Comparison of ENCODE assay signal across 22 cellular contexts in the genomic region with DNA sequence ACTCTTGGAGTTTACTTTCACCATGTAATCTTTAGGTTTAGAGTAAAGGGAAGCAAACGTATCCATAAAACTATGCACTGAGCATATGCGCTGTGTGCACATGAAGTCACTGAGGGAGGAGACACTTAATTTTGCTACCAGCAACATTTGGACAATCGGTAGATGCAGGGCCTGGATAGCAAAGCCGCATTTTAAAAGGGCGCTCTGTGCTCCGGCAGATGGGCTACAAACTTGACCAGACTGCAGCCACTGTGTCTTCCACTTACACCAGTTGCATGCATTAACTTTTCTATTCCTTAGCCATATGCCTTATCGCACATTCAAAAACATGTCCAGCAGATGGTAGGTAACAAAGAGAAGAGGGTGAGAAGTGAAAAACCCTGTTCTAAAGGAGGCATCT.
"Had no signal": no experiment of that assay in that cellular context is flagged by ENCODE, and none has a peak within 500 bp of the region (broad histone marks: within the 10 kb centered on the region; RNA-seq: fewer than 3 reads in every experiment).

No MANE protein-coding gene starts in this region.

- H3K4me3 ChIP-seq: coronary artery, lung, smooth muscle cell, stomach, testis, tibial artery had no signal

- H3K4me1 ChIP-seq: testis had no signal

- H3K4me2 ChIP-seq: smooth muscle cell had no signal

- H3K4me3 Mint-ChIP-seq: effector memory CD8-positive, alpha-beta T cell; memory B cell; natural killer cell; neural crest cell; stimulated activated effector memory CD8-positive, alpha-beta T cell treated with anti-CD3 and anti-CD28 coated beads, Interleukin-12 subunit alpha, Interleukin-12 subunit beta, amount 100 ng/mL, for 72 hours; type B pancreatic cell had no signal

- H3K36me3 ChIP-seq: stomach, tibial artery had no signal

- H3K9me3 Mint-ChIP-seq: effector memory CD8-positive, alpha-beta T cell; memory B cell; natural killer cell; neural crest cell; stimulated activated effector memory CD8-positive, alpha-beta T cell treated with anti-CD3 and anti-CD28 coated beads, Interleukin-12 subunit alpha, Interleukin-12 subunit beta, amount 100 ng/mL, for 72 hours had no signal

- H3K27me3 Mint-ChIP-seq: type B pancreatic cell had no signal

- H3K27me3 ChIP-seq: stomach, testis, tibial artery had no signal

- H3K27ac Mint-ChIP-seq: effector memory CD8-positive, alpha-beta T cell; memory B cell; natural killer cell; stimulated activated effector memory CD8-positive, alpha-beta T cell treated with anti-CD3 and anti-CD28 coated beads, Interleukin-12 subunit alpha, Interleukin-12 subunit beta, amount 100 ng/mL, for 72 hours; type B pancreatic cell had no signal

- FAIRE-seq: frontal cortex, keratinocyte had no signal

- ATAC-seq: effector memory CD8-positive, alpha-beta T cell; natural killer cell; sciatic nerve; stimulated activated effector memory CD8-positive, alpha-beta T cell treated with anti-CD3 and anti-CD28 coated beads, Interleukin-12 subunit alpha, Interleukin-12 subunit beta, amount 100 ng/mL, for 72 hours had no signal

- H3K27ac ChIP-seq: coronary artery, testis, tibial artery had no signal

- H3K36me3 Mint-ChIP-seq: memory B cell; natural killer cell; stimulated activated effector memory CD8-positive, alpha-beta T cell treated with anti-CD3 and anti-CD28 coated beads, Interleukin-12 subunit alpha, Interleukin-12 subunit beta, amount 100 ng/mL, for 72 hours had no signal

- DNase-seq: effector memory CD8-positive, alpha-beta T cell; head of caudate nucleus; natural killer cell; posterior cingulate gyrus; retina; stimulated activated CD4-positive, alpha-beta T cell treated with anti-CD3 and anti-CD28 coated beads, Interleukin-12 subunit alpha, Interleukin-12 subunit beta, amount 100 ng/mL, for 4 hours; stimulated activated CD4-positive, alpha-beta T cell treated with anti-CD3 and anti-CD28 coated beads, Interleukin-1b, Interleukin-23, amount 100 ng/mL, for 48 hours; stimulated activated CD4-positive, alpha-beta T cell treated with anti-CD3 and anti-CD28 coated beads, Interleukin-4, amount 100 ng/mL, for 1 hour; stimulated activated naive CD4-positive, alpha-beta T cell treated with Interleukin-2 at 50 U/mL for 16 hours; stomach; testis; tibial artery had no signal

- H3K9me3 ChIP-seq: stomach, testis, tibial artery had no signal

- H3K4me1 Mint-ChIP-seq: memory B cell; natural killer cell; stimulated activated effector memory CD8-positive, alpha-beta T cell treated with anti-CD3 and anti-CD28 coated beads, Interleukin-12 subunit alpha, Interleukin-12 subunit beta, amount 100 ng/mL, for 72 hours had no signal
